In genomic region chr1:202145325-202146140, GRCh38 we compare ENCODE assay signal across 8 cellular contexts. TPM values are rescaled to one million over a fixed set of nuclear protein-coding genes. Genes with fewer than 3 reads are reported as not detected.
A peak's percentile ranks its signal among the peaks of the same experiment; 100 is the strongest.
DNase-seq lines count a peak whose midpoint lies in the region; ATAC-seq, FAIRE-seq and TF ChIP-seq lines count a peak whose summit lies in the region.

No MANE protein-coding gene starts in this region.

- no peak for TF ChIP-seq EP300 in neural cell (conservative IDR thresholded peaks at IDR 0.05; ENCODE audit: poor library complexity, severe bottlenecking)

- H3K9ac ChIP-seq in GM23248 (peak overlapping the region; percentile 89), colonic mucosa (ENCODE audit: low read depth in 2 of 2, low read length in 2 of 2) (peak overlapping the region; percentile 81 to 95), neural cell (ENCODE audit: low read length) (peak overlapping the region; percentile 89)

- peaks cover 9% of the 10 kb centered on the region; the same call in 1 of the 2 replicates for H3K4me1 ChIP-seq in GM23248 (ENCODE audit: insufficient read depth)
- no peaks in the 10 kb centered on the region for H3K4me1 ChIP-seq in colonic mucosa

- H3K4me3 ChIP-seq in GM23248 (peak overlapping the region; percentile 86), colonic mucosa (peak overlapping the region; percentile 97), neural cell (ENCODE audit: low read length) (peak overlapping the region; percentile 95)

- peak overlapping the region; percentile 76 for H3K4me2 ChIP-seq in GM23248 (ENCODE audit: unreplicated experiment)
- H3K4me2 ChIP-seq in neural cell (ENCODE audit: low read length), result peak overlapping the region; percentile 18

- no peak for FAIRE-seq in HTR-8/SVneo (lab: Jason Lieb, UNC)

- H3K9me2 ChIP-seq in GM23248 (ENCODE audit: insufficient read depth) (no peaks in the 10 kb centered on the region), neural cell (ENCODE audit: insufficient read depth, low read length) (no peaks in the 10 kb centered on the region)

- H3K27me3 ChIP-seq in GM23248 (replicated peaks; ENCODE audit: insufficient read depth) (no peaks in the 10 kb centered on the region), colonic mucosa (no peaks in the 10 kb centered on the region), neural cell (ENCODE audit: insufficient read depth, low read depth, low read length) (no peaks in the 10 kb centered on the region)

- H4K20me1 ChIP-seq in GM23248 (ENCODE audit: insufficient read depth) (peaks cover 9% of the 10 kb centered on the region), neural cell (ENCODE audit: insufficient read depth) (peaks cover 8% of the 10 kb centered on the region)

- DNase-seq in GM23248 (peak; percentile 29), RPMI8226 (peak; percentile 23), colonic mucosa (no peak), HTR-8/SVneo (ENCODE audit: insufficient read length, low spot score) (no peak), NCI-H2171 treated with DMSO at 0.1 percent for 48 hours (lab: John Stamatoyannopoulos, UW) (no peak)

- in situ Hi-C loops in GM23248 (cut with MboI), result no loop called here

- H3K36me3 ChIP-seq in GM23248 (ENCODE audit: low read depth), result no peaks in the 10 kb centered on the region
- H3K36me3 ChIP-seq in colonic mucosa, result no peaks in the 10 kb centered on the region
- H3K36me3 ChIP-seq in neural cell (ENCODE audit: insufficient read depth, low read length), result no peaks in the 10 kb centered on the region

- H3K27ac ChIP-seq in GM23248 (no peak overlapping the region), colonic mucosa (no peak overlapping the region), neural cell (ENCODE audit: low read length) (no peak overlapping the region)

- peaks cover 45% of the 10 kb centered on the region for H3K79me2 ChIP-seq in GM23248 (ENCODE audit: insufficient read depth)
- H3K79me2 ChIP-seq in neural cell (replicated peaks; ENCODE audit: insufficient read depth, low read length), result peaks cover 34% of the 10 kb centered on the region

- H3F3A ChIP-seq in GM23248 (ENCODE audit: insufficient read depth), result no peaks in the 10 kb centered on the region
- H3F3A ChIP-seq in neural cell (ENCODE audit: insufficient read depth, low read length, poor library complexity, severe bottlenecking), result no peaks in the 10 kb centered on the region

- TF ChIP-seq RAD21 in neural cell (conservative IDR thresholded peaks at IDR 0.05), result no peak

- H2AFZ ChIP-seq in GM23248 (peak overlapping the region; percentile 93), neural cell (ENCODE audit: low read depth, low read length) (peak overlapping the region; percentile 85)

- TF ChIP-seq CTCF in colonic mucosa (IDR thresholded peaks at IDR 0.05) (no peak), neural cell (IDR thresholded peaks at IDR 0.05; ENCODE audit: poor library complexity, severe bottlenecking) (no peak)

- intact Hi-C loops in colonic mucosa (cut with DNase I), result no loop called here

- ATAC-seq in GM19467 (IDR thresholded peaks at IDR 0.05; ENCODE audit: unreplicated experiment) (no peak), HG03457 (IDR thresholded peaks at IDR 0.05; ENCODE audit: unreplicated experiment) (no peak)

- 48 to 53% methylated on average over 14 to 15 of the region's 15 CpGs for WGBS in GM23248 (ENCODE audit: low coverage in 1 of 2, low lambda C conversion rate in 2 of 2, missing lambda C conversion rate in 2 of 2), 2 experiments

- H3K9me3 ChIP-seq in GM23248 (ENCODE audit: low read depth) (no peaks in the 10 kb centered on the region), colonic mucosa (no peaks in the 10 kb centered on the region), neural cell (ENCODE audit: low read length) (no peaks in the 10 kb centered on the region)

TF ChIP-seq in neural cell, 6 proteins besides CTCF, POLR2A, EP300 and RAD21:
- TF ChIP-seq EZH2 (IDR thresholded peaks at IDR 0.05; ENCODE audit: borderline replicate concordance, insufficient read depth, low read length, poor library complexity, severe bottlenecking) (no peak), MXI1 (conservative IDR thresholded peaks at IDR 0.05; ENCODE audit: poor library complexity, severe bottlenecking) (no peak), TAF1 (IDR thresholded peaks at IDR 0.05; ENCODE audit: low read depth) (no peak), POLR2AphosphoS5 (IDR thresholded peaks at IDR 0.05) (no peak), SMC3 (conservative IDR thresholded peaks at IDR 0.05; ENCODE audit: poor library complexity) (no peak)
- TF ChIP-seq, protein P1, sequence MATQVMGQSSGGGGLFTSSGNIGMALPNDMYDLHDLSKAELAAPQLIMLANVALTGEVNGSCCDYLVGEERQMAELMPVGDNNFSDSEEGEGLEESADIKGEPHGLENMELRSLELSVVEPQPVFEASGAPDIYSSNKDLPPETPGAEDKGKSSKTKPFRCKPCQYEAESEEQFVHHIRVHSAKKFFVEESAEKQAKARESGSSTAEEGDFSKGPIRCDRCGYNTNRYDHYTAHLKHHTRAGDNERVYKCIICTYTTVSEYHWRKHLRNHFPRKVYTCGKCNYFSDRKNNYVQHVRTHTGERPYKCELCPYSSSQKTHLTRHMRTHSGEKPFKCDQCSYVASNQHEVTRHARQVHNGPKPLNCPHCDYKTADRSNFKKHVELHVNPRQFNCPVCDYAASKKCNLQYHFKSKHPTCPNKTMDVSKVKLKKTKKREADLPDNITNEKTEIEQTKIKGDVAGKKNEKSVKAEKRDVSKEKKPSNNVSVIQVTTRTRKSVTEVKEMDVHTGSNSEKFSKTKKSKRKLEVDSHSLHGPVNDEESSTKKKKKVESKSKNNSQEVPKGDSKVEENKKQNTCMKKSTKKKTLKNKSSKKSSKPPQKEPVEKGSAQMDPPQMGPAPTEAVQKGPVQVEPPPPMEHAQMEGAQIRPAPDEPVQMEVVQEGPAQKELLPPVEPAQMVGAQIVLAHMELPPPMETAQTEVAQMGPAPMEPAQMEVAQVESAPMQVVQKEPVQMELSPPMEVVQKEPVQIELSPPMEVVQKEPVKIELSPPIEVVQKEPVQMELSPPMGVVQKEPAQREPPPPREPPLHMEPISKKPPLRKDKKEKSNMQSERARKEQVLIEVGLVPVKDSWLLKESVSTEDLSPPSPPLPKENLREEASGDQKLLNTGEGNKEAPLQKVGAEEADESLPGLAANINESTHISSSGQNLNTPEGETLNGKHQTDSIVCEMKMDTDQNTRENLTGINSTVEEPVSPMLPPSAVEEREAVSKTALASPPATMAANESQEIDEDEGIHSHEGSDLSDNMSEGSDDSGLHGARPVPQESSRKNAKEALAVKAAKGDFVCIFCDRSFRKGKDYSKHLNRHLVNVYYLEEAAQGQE (IDR thresholded peaks at IDR 0.05; ENCODE audit: borderline replicate concordance), result no peak

RNA-seq across cellular contexts. Expression of gene ARL8A, which starts 1.0 kb away (rescaled TPM):
- total RNA-seq in GM23248 (2014; rRNA removed; shearing (Covaris generic)), result 25.0 and 32.5 TPM in 2 replicates
- polyA plus RNA-seq in GM23248 (2016; fragmentation: Nextera tagmentation; extraction: Ambion mirVana), result 33.5 and 33.9 TPM in 2 replicates
- 10 to 100 TPM; 30.3 to 57.0 TPM for total RNA-seq in colonic mucosa
- 82.9 and 89.4 TPM in 2 replicates for polyA plus RNA-seq in neural cell
- 70.4 and 73.5 TPM in 2 replicates for polyA minus RNA-seq in neural cell

RNA-seq across cellular contexts. Expression of gene PTPN7, which starts 14.9 kb away (rescaled TPM):
- total RNA-seq in GM23248 (2014; rRNA removed; shearing (Covaris generic)), result not detected in 2 replicates
- polyA plus RNA-seq in GM23248 (2016; fragmentation: Nextera tagmentation; extraction: Ambion mirVana), result 0.16 TPM in 1 of 2 replicates, not detected in the other
- 1 to 10 TPM; 2.0 to 2.9 TPM for total RNA-seq in colonic mucosa
- polyA plus RNA-seq in neural cell, result 2.1 TPM in 1 of 2 replicates, not detected in the other
- polyA minus RNA-seq in neural cell, result not detected in 2 replicates

RNA-seq across cellular contexts. Expression of gene GPR37L1, which starts 22.8 kb away (rescaled TPM):
- not detected in 2 replicates for total RNA-seq in GM23248 (2014; rRNA removed; shearing (Covaris generic))
- 0.03 TPM in 1 of 2 replicates, not detected in the other for polyA plus RNA-seq in GM23248 (2016; fragmentation: Nextera tagmentation; extraction: Ambion mirVana)
- 1 to 10 TPM; 1.6 to 3.1 TPM for total RNA-seq in colonic mucosa
- polyA plus RNA-seq in neural cell, result not detected in 2 replicates
- not detected in 2 replicates for polyA minus RNA-seq in neural cell

RNA-seq across cellular contexts. Expression of gene LGR6, which starts 48.1 kb away (rescaled TPM):
- not detected in 2 replicates for total RNA-seq in GM23248 (2014; rRNA removed; shearing (Covaris generic))
- polyA plus RNA-seq in GM23248 (2016; fragmentation: Nextera tagmentation; extraction: Ambion mirVana), result not detected in 2 replicates
- total RNA-seq in colonic mucosa, result 1 to 10 TPM; 1.3 to 1.6 TPM
- not detected in 2 replicates for polyA plus RNA-seq in neural cell
- polyA minus RNA-seq in neural cell, result not detected in 2 replicates

Comparison
In these comparisons a context has a peak if more than half of its experiments do, and no peak if none do; other contexts are left out.
1. DNase-seq: peak in GM23248 (single experiment) and RPMI8226 (single experiment); none in colonic mucosa (single experiment), HTR-8/SVneo (single experiment) and NCI-H2171 treated with DMSO at 0.1 percent for 48 hours (single experiment).
2. Peak in every context shown above with its lines, with median percentiles within 50 percentile points of each other: H3K4me3 ChIP-seq and H3K9ac ChIP-seq.